ENCODE assay signal across 1 cellular context in the genomic region with DNA sequence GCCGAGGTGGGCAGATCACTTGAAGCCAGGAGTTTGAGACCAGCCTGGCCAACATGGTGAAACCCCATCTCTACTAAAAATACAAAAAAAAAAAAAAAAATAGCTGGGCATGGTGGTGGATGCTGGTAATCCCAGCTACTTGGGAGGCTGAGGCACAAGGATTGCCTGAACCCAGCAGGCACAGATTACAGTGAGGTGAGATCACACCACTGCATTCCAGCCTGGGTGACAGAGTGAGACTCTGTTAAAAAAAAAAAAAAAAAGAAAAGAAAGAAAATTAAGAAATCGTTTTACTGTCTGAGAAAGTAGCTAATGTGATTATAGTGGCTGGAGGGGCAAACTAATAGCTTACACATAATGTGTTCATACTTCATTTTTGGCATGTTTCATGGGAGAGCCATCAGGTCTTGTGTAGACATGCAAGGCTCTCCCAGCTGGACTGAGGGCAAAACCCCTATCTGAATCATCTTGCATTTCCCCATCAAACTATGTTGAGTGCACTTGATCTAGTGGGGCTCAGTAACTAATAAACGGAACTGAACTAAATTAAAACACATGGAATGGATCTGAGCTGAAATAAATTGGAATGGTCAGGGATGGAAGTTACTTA.
TF ChIP-seq lines count a peak whose summit lies in the region.

No MANE protein-coding gene starts in this region.

TF ChIP-seq in K562, 482 proteins besides CTCF, POLR2A, EP300 and RAD21:
- TF ChIP-seq MEF2D (tag; conservative IDR thresholded peaks at IDR 0.05; ENCODE audit: low read depth) (no peak), LARP7 (IDR thresholded peaks at IDR 0.05) (no peak), CBX5 (IDR thresholded peaks at IDR 0.05; ENCODE audit: borderline replicate concordance, low read depth) (no peak), FOXA3 (CRISPR knock-in tag; conservative IDR thresholded peaks at IDR 0.05 in 1 of 2, IDR thresholded peaks at IDR 0.05 in 1 of 2) (no peak)
